In genomic region chr1:33188572-33189275, GRCh38 we compare ENCODE assay signal across 23 cellular contexts. TPM values are rescaled to one million over a fixed set of nuclear protein-coding genes. Genes with fewer than 3 reads are reported as not detected.
DNase-seq lines count a peak whose midpoint lies in the region; ATAC-seq and TF ChIP-seq lines count a peak whose summit lies in the region.
"Had no signal": no experiment of that assay in that cellular context is flagged by ENCODE, and none has a peak within 500 bp of the region (broad histone marks: within the 10 kb centered on the region; RNA-seq: fewer than 3 reads in every experiment).

No MANE protein-coding gene starts in this region.

- ATAC-seq in left lung (peak; percentile 95), GM18868 (IDR thresholded peaks at IDR 0.05; ENCODE audit: unreplicated experiment) (no peak)
- no peak for ATAC-seq in stimulated activated naive CD8-positive, alpha-beta T cell treated with anti-CD3 and anti-CD28 coated beads, Interleukin-15, amount 100 ng/mL, for 72 hours

- H3K4me1 ChIP-seq in mammary epithelial cell (ENCODE audit: insufficient read depth, low read length): peaks cover 14% of the 10 kb centered on the region
- H3K4me1 ChIP-seq in left lung: no peaks in the 10 kb centered on the region
- peaks cover 8% of the 10 kb centered on the region for H3K4me1 ChIP-seq in CD4-positive, alpha-beta memory T cell (ENCODE audit: insufficient read depth, low read length)
- H3K4me1 ChIP-seq: colonic mucosa, prostate gland, suprapubic skin had no signal

- H3K4me2 ChIP-seq in mammary epithelial cell (ENCODE audit: insufficient read depth, low read depth, low read length): no peak overlapping the region

- H3K9me3 ChIP-seq in mammary epithelial cell (replicated peaks; ENCODE audit: insufficient read depth, low read length) (no peaks in the 10 kb centered on the region), left lung (no peaks in the 10 kb centered on the region)
- no peaks in the 10 kb centered on the region for H3K9me3 ChIP-seq in CD4-positive, alpha-beta memory T cell (ENCODE audit: control insufficient read depth in 1 of 2, low read length in 2 of 2)
- H3K9me3 ChIP-seq: colonic mucosa, prostate gland, spleen, suprapubic skin had no signal

- TF ChIP-seq CTCF in AG10803 (conservative IDR thresholded peaks at IDR 0.05; ENCODE audit: low read length): no peak
- no peak for TF ChIP-seq CTCF in mammary epithelial cell (conservative IDR thresholded peaks at IDR 0.05 in 1 of 2, IDR thresholded peaks at IDR 0.05 in 1 of 2; ENCODE audit: extremely low read depth in 1 of 2, insufficient read depth in 1 of 2, low read depth in 1 of 2, low read length in 2 of 2)
- TF ChIP-seq CTCF in left lung (IDR thresholded peaks at IDR 0.05): no peak

- POLR2A ChIA-PET in HEK293T (lab: Yijun Ruan, JAX): no interaction called here
- POLR2A ChIA-PET in CD4-positive, alpha-beta memory T cell (lab: Charles Lee; ENCODE audit: partially characterized antibody): no interaction called here

- dilution Hi-C loops in mammary epithelial cell (cut with HindIII; ENCODE audit: low sequenced_read_pairs): loop anchor here (5.0 kb wide), 1 partner anchor 39 kb away; no protein-coding TSS in a partner anchor

- no peak overlapping the region for H3K4me3 ChIP-seq in AG10803 (ENCODE audit: low read length)
- no peak overlapping the region for H3K4me3 ChIP-seq in mammary epithelial cell (replicated peaks in 1 of 3; ENCODE audit: insufficient read depth in 1 of 3, low read depth in 2 of 3, low read length in 3 of 3)
- H3K4me3 ChIP-seq in left lung: no peak overlapping the region
- H3K4me3 ChIP-seq in CD4-positive, alpha-beta memory T cell (ENCODE audit: low read length in 2 of 2): no peak overlapping the region
- H3K4me3 ChIP-seq: colonic mucosa, prostate gland, spleen, suprapubic skin had no signal

- intact Hi-C loops in mammary epithelial cell (cut with micrococcal nuclease): no loop called here
- intact Hi-C loops in left lung (cut with DNase I): no loop called here
- intact Hi-C loops in CD4-positive, alpha-beta memory T cell (cut with micrococcal nuclease): no loop called here

- H3K79me2 ChIP-seq in mammary epithelial cell (ENCODE audit: insufficient read depth, low read length): no peaks in the 10 kb centered on the region

- WGBS in mammary epithelial cell (ENCODE audit: low coverage, missing lambda C conversion rate): 54% methylated on average over 6 of the region's 6 CpGs

- BruUV-seq in mammary epithelial cell (replicated peaks; lab: Mats Ljungman, UMichigan): no TSS peak

- H3K36me3 ChIP-seq in mammary epithelial cell (ENCODE audit: insufficient read depth, low read length): no peaks in the 10 kb centered on the region
- no peaks in the 10 kb centered on the region for H3K36me3 ChIP-seq in left lung
- no peaks in the 10 kb centered on the region for H3K36me3 ChIP-seq in CD4-positive, alpha-beta memory T cell (ENCODE audit: insufficient read depth, low read length)
- H3K36me3 ChIP-seq: colonic mucosa, prostate gland, spleen, suprapubic skin had no signal

- no peak overlapping the region for H2AFZ ChIP-seq in mammary epithelial cell (ENCODE audit: low read depth, low read length)

- no peaks in the 10 kb centered on the region for H3K36me3 Mint-ChIP-seq in CD4-positive, alpha-beta memory T cell
- H3K36me3 Mint-ChIP-seq: activated naive CD4-positive, alpha-beta T cell treated with anti-CD3 and anti-CD28 coated beads, Interleukin-2, amount 50 U/mL, for 24 hours; CD8-positive, alpha-beta memory T cell had no signal

- DNase-seq in AG10803 (ENCODE audit: low read depth) (peak; percentile 18), HEK293T (ENCODE audit: extremely low spot score) (peak; percentile 3), mammary epithelial cell (peak; percentile 43), left lung (no peak), GOT3 (lab: John Stamatoyannopoulos, UW) (no peak)
- DNase-seq in stimulated activated naive CD8-positive, alpha-beta T cell treated with anti-CD3 and anti-CD28 coated beads, Interleukin-15, amount 100 ng/mL, for 72 hours: no peak
- no peak for DNase-seq in CD4-positive, alpha-beta memory T cell
- DNase-seq: activated CD4-positive, alpha-beta memory T cell treated with anti-CD3 and anti-CD28 coated beads, Interleukin-2, amount 10 ng/mL, durations not matched to agents 7 days and 5 days; activated T-cell treated with anti-CD3 and anti-CD28 coated beads, Interleukin-2, amount 50 U/mL, for 48 hours; CD8-positive, alpha-beta memory T cell; colonic mucosa; endodermal cell; midbrain; NCI-H1417 treated with DMSO at 0.1 percent for 48 hours; NCI-H69; spleen had no signal

- H3K27ac ChIP-seq in mammary epithelial cell (ENCODE audit: insufficient read depth, low read depth, low read length) (no peak overlapping the region), left lung (no peak overlapping the region)
- no peak overlapping the region for H3K27ac ChIP-seq in CD4-positive, alpha-beta memory T cell (ENCODE audit: low read depth, low read length)
- H3K27ac ChIP-seq: colonic mucosa, prostate gland, spleen, suprapubic skin, VCaP had no signal

- H3K27me3 Mint-ChIP-seq in stimulated activated naive CD8-positive, alpha-beta T cell treated with anti-CD3 and anti-CD28 coated beads, Interleukin-15, amount 100 ng/mL, for 72 hours: peaks cover 25% of the 10 kb centered on the region
- peaks cover 10 to 17% of the 10 kb centered on the region in 2 donors for H3K27me3 Mint-ChIP-seq in CD4-positive, alpha-beta memory T cell

- H3K27me3 ChIP-seq in mammary epithelial cell (ENCODE audit: insufficient read depth, low read length) (no peaks in the 10 kb centered on the region), left lung (no peaks in the 10 kb centered on the region)
- H3K27me3 ChIP-seq in CD4-positive, alpha-beta memory T cell (ENCODE audit: insufficient read depth, low read length): no peaks in the 10 kb centered on the region
- H3K27me3 ChIP-seq: colonic mucosa, suprapubic skin had no signal

- H3K4me3 Mint-ChIP-seq in stimulated activated naive CD8-positive, alpha-beta T cell treated with anti-CD3 and anti-CD28 coated beads, Interleukin-15, amount 100 ng/mL, for 72 hours: no peak overlapping the region
- H3K4me3 Mint-ChIP-seq in CD4-positive, alpha-beta memory T cell: peak overlapping the region in 1 of 8 donors; percentile 5
- H3K4me3 Mint-ChIP-seq: activated CD4-positive, alpha-beta memory T cell treated with anti-CD3 and anti-CD28 coated beads, Interleukin-2, amount 10 ng/mL, durations not matched to agents 7 days and 5 days; activated naive CD4-positive, alpha-beta T cell treated with anti-CD3 and anti-CD28 coated beads, Interleukin-2, amount 50 U/mL, for 24 hours; CD8-positive, alpha-beta memory T cell; endodermal cell; neural crest cell; T-helper 1 cell treated with Interleukin-12 subunit alpha and Interleukin-12 subunit beta and Interleukin-4 antibody, amounts not matched to agents 30 μg/mL and 1 μg/mL, for 36 hours had no signal

- no peaks in the 10 kb centered on the region for H4K20me1 ChIP-seq in mammary epithelial cell (ENCODE audit: insufficient read depth, low read length)

- in situ Hi-C loops in mammary epithelial cell (cut with MboI; ENCODE audit: low sequenced_read_pairs in 2 of 2): no loop called here

- H3K9me3 Mint-ChIP-seq in stimulated activated naive CD8-positive, alpha-beta T cell treated with anti-CD3 and anti-CD28 coated beads, Interleukin-15, amount 100 ng/mL, for 72 hours: peaks cover 0 to 9% of the 10 kb centered on the region in 2 donors
- no peaks in the 10 kb centered on the region for H3K9me3 Mint-ChIP-seq in CD4-positive, alpha-beta memory T cell
- H3K9me3 Mint-ChIP-seq: activated CD4-positive, alpha-beta memory T cell treated with anti-CD3 and anti-CD28 coated beads, Interleukin-2, amount 10 ng/mL, durations not matched to agents 7 days and 5 days; activated naive CD4-positive, alpha-beta T cell treated with anti-CD3 and anti-CD28 coated beads, Interleukin-2, amount 50 U/mL, for 24 hours; CD8-positive, alpha-beta memory T cell; endodermal cell; neural crest cell; T-helper 1 cell treated with Interleukin-12 subunit alpha and Interleukin-12 subunit beta and Interleukin-4 antibody, amounts not matched to agents 30 μg/mL and 1 μg/mL, for 36 hours had no signal

- H3K4me1 Mint-ChIP-seq in stimulated activated naive CD8-positive, alpha-beta T cell treated with anti-CD3 and anti-CD28 coated beads, Interleukin-15, amount 100 ng/mL, for 72 hours: peaks cover 17% of the 10 kb centered on the region
- H3K4me1 Mint-ChIP-seq in CD4-positive, alpha-beta memory T cell: peaks cover 5 to 13% (median 9%) of the 10 kb centered on the region in 4 donors
- H3K4me1 Mint-ChIP-seq: endodermal cell had no signal

- H3K9ac ChIP-seq in mammary epithelial cell (ENCODE audit: insufficient read depth, low read length): no peak overlapping the region

- no peak overlapping the region for H3K27ac Mint-ChIP-seq in stimulated activated naive CD8-positive, alpha-beta T cell treated with anti-CD3 and anti-CD28 coated beads, Interleukin-15, amount 100 ng/mL, for 72 hours
- H3K27ac Mint-ChIP-seq in CD4-positive, alpha-beta memory T cell: no peak overlapping the region
- H3K27ac Mint-ChIP-seq: activated CD4-positive, alpha-beta memory T cell treated with anti-CD3 and anti-CD28 coated beads, Interleukin-2, amount 10 ng/mL, durations not matched to agents 7 days and 5 days; activated naive CD4-positive, alpha-beta T cell treated with anti-CD3 and anti-CD28 coated beads, Interleukin-2, amount 50 U/mL, for 24 hours; CD8-positive, alpha-beta memory T cell; endodermal cell; T-helper 1 cell treated with Interleukin-12 subunit alpha and Interleukin-12 subunit beta and Interleukin-4 antibody, amounts not matched to agents 30 μg/mL and 1 μg/mL, for 36 hours had no signal

- CTCF ChIA-PET in HEK293T (lab: Yijun Ruan, JAX) (no interaction called here), mammary epithelial cell (lab: Charles Lee; ENCODE audit: low non-redundant PET) (no interaction called here)
- CTCF ChIA-PET in CD4-positive, alpha-beta memory T cell (lab: Charles Lee; ENCODE audit: partially characterized antibody): no interaction called here

TF ChIP-seq in HEK293T, 16 proteins besides CTCF, POLR2A, EP300 and RAD21 (continues in another document):
- TF ChIP-seq SUZ12 (IDR thresholded peaks at IDR 0.05): no peak
- no peak for TF ChIP-seq HDGF (IDR thresholded peaks at IDR 0.05; ENCODE audit: borderline replicate concordance)
- TF ChIP-seq FOXM1 (IDR thresholded peaks at IDR 0.05; ENCODE audit: borderline replicate concordance): no peak
- no peak for TF ChIP-seq FOXA1 (IDR thresholded peaks at IDR 0.05)
- TF ChIP-seq ARNT (IDR thresholded peaks at IDR 0.05): no peak
- TF ChIP-seq NFRKB (IDR thresholded peaks at IDR 0.05): no peak

RNA-seq across cellular contexts. Expression of gene TRIM62, which starts 6.9 kb away (rescaled TPM):
- total RNA-seq in mammary epithelial cell (1 to 10 TPM; 4.2 to 5.6 TPM), left lung (1 to 10 TPM; 6.2 to 6.4 TPM)
- polyA plus RNA-seq in mammary epithelial cell: 2.9 TPM
- 4.0 TPM for polyA minus RNA-seq in mammary epithelial cell
- total RNA-seq in CD4-positive, alpha-beta memory T cell: 10 to 100 TPM; 20.0 to 26.2 TPM
- 1 to 10 TPM; 7.2 to 7.6 TPM for polyA plus RNA-seq in CD4-positive, alpha-beta memory T cell

Comparison
In these comparisons a context has a peak if more than half of its experiments do, and no peak if none do; other contexts are left out.
1. DNase-seq: peak in AG10803 (single experiment), HEK293T (single experiment) and mammary epithelial cell (single experiment); none in left lung (0 of 2), stimulated activated naive CD8-positive, alpha-beta T cell treated with anti-CD3 and anti-CD28 coated beads, Interleukin-15, amount 100 ng/mL, for 72 hours (0 of 2), CD4-positive, alpha-beta memory T cell (0 of 5) and GOT3 (single experiment).